ENCODE assay signal across 1 cellular context in the genomic region with DNA sequence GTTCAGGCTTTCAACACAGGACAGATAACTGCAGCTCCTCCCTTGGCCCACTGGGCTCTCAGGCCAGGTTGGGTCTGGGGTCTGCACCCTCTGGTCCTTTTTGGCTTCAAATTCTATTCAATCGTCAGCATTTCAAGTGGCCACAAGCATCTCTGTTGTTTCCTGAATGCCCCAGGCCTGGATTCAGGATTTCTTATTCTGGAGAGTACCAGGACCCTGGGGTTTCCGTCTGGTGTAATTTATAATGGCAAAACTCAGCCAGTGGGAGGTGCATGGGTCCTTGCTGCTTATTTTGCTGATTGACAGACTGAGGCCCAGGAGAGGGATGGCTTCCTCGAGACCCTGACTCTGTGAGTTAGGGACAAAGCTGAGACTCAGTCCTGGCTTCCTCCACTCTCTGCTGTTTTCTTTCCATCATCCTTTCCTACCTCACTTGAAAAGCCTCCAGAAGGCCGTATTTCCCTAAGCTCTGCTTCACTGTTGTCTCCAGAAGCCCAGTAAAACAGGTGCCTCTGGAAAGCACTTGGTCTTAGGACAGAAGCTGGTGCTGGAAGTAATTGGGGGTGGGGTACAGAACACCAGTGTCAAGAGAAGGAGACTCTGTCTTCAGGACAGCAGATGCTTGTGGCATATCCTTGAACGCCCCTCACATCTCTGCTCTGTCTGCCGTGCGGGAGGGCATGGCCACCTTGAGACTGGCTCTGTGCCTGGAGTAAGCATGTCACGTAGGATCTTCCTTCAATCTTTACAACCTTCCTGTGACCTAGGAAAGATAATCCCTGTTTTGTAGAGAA.
TF ChIP-seq lines count a peak whose summit lies in the region.

No MANE protein-coding gene starts in this region.

TF ChIP-seq in WTC11, 78 proteins besides CTCF, POLR2A, EP300 and RAD21 (continued from another document):
- TF ChIP-seq ETV6 (CRISPR knock-in tag; IDR thresholded peaks at IDR 0.05) (no peak), MYBL2 (CRISPR knock-in tag; IDR thresholded peaks at IDR 0.05) (no peak), SP1 (CRISPR knock-in tag; conservative IDR thresholded peaks at IDR 0.05) (no peak), RORB (CRISPR knock-in tag; IDR thresholded peaks at IDR 0.05) (no peak)
- TF ChIP-seq, protein P1, sequence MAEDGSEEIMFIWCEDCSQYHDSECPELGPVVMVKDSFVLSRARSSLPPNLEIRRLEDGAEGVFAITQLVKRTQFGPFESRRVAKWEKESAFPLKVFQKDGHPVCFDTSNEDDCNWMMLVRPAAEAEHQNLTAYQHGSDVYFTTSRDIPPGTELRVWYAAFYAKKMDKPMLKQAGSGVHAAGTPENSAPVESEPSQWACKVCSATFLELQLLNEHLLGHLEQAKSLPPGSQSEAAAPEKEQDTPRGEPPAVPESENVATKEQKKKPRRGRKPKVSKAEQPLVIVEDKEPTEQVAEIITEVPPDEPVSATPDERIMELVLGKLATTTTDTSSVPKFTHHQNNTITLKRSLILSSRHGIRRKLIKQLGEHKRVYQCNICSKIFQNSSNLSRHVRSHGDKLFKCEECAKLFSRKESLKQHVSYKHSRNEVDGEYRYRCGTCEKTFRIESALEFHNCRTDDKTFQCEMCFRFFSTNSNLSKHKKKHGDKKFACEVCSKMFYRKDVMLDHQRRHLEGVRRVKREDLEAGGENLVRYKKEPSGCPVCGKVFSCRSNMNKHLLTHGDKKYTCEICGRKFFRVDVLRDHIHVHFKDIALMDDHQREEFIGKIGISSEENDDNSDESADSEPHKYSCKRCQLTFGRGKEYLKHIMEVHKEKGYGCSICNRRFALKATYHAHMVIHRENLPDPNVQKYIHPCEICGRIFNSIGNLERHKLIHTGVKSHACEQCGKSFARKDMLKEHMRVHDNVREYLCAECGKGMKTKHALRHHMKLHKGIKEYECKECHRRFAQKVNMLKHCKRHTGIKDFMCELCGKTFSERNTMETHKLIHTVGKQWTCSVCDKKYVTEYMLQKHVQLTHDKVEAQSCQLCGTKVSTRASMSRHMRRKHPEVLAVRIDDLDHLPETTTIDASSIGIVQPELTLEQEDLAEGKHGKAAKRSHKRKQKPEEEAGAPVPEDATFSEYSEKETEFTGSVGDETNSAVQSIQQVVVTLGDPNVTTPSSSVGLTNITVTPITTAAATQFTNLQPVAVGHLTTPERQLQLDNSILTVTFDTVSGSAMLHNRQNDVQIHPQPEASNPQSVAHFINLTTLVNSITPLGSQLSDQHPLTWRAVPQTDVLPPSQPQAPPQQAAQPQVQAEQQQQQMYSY (CRISPR knock-in tag; IDR thresholded peaks at IDR 0.05) = no peak
